ENCODE assay signal across 1 cellular context in genomic region chr9:69121155-69122085, GRCh38.
TF ChIP-seq lines count a peak whose summit lies in the region.

No MANE protein-coding gene starts in this region.

TF ChIP-seq in HepG2, 621 proteins besides CTCF, POLR2A, EP300 and RAD21 (continued from another document and continues in another):
- TF ChIP-seq, protein P1, sequence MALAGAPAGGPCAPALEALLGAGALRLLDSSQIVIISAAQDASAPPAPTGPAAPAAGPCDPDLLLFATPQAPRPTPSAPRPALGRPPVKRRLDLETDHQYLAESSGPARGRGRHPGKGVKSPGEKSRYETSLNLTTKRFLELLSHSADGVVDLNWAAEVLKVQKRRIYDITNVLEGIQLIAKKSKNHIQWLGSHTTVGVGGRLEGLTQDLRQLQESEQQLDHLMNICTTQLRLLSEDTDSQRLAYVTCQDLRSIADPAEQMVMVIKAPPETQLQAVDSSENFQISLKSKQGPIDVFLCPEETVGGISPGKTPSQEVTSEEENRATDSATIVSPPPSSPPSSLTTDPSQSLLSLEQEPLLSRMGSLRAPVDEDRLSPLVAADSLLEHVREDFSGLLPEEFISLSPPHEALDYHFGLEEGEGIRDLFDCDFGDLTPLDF (CRISPR knock-in tag; IDR thresholded peaks at IDR 0.05) = 0 out of 2 replicates have a peak, but pooled peaks have one; percentile 26
- TF ChIP-seq ZMYM4 (CRISPR knock-in tag; IDR thresholded peaks at IDR 0.05) (no peak), E2F2 (CRISPR knock-in tag; IDR thresholded peaks at IDR 0.05; ENCODE audit: borderline replicate concordance) (no peak), ZFX (CRISPR knock-in tag; IDR thresholded peaks at IDR 0.05; ENCODE audit: low read depth) (peak; percentile 58), POLR2AphosphoS2 (IDR thresholded peaks at IDR 0.05; ENCODE audit: low read depth, low read length) (no peak), MAZ (IDR thresholded peaks at IDR 0.05; ENCODE audit: borderline replicate concordance, low read depth, low read length) (no peak), MAZ (CRISPR knock-in tag; IDR thresholded peaks at IDR 0.05; ENCODE audit: low read depth) (peak; percentile 4; the same call in 1 of the 2 replicates), TERF1 (CRISPR knock-in tag; IDR thresholded peaks at IDR 0.05) (no peak), RBFOX2 (IDR thresholded peaks at IDR 0.05; ENCODE audit: low read depth, low read length) (peak; percentile 84), KMT2B (CRISPR knock-in tag; IDR thresholded peaks at IDR 0.05) (no peak; the same call in 1 of the 2 replicates), MATR3 (CRISPR knock-in tag; IDR thresholded peaks at IDR 0.05) (no peak), MAFF (IDR thresholded peaks at IDR 0.05; ENCODE audit: low read depth, low read length) (no peak), POGZ (CRISPR knock-in tag; IDR thresholded peaks at IDR 0.05) (no peak), SATB2 (CRISPR knock-in tag; IDR thresholded peaks at IDR 0.05) (no peak), KDM5B (CRISPR knock-in tag; IDR thresholded peaks at IDR 0.05; ENCODE audit: borderline replicate concordance) (0 out of 2 replicates have a peak, but pooled peaks have one; percentile 7), ATM (IDR thresholded peaks at IDR 0.05; ENCODE audit: borderline replicate concordance) (no peak), AFF4 (CRISPR knock-in tag; IDR thresholded peaks at IDR 0.05) (peak; percentile 65; the same call in 1 of the 2 replicates), JDP2 (CRISPR knock-in tag; IDR thresholded peaks at IDR 0.05; ENCODE audit: borderline replicate concordance) (no peak; the same call in 1 of the 2 replicates), CERS6 (CRISPR knock-in tag; IDR thresholded peaks at IDR 0.05) (no peak), ZNF674 (CRISPR knock-in tag; IDR thresholded peaks at IDR 0.05; ENCODE audit: low read depth) (no peak), SNAPC2 (CRISPR knock-in tag; IDR thresholded peaks at IDR 0.05) (no peak), ZNF609 (CRISPR knock-in tag; IDR thresholded peaks at IDR 0.05; ENCODE audit: borderline replicate concordance) (no peak), SP1 (IDR thresholded peaks at IDR 0.05) (no peak), SP1 (CRISPR knock-in tag; IDR thresholded peaks at IDR 0.05) (no peak), ARNTL (CRISPR knock-in tag; IDR thresholded peaks at IDR 0.05) (no peak), ETV6 (CRISPR knock-in tag; conservative IDR thresholded peaks at IDR 0.05) (no peak), ZNF619 (CRISPR knock-in tag; IDR thresholded peaks at IDR 0.05) (no peak; the same call in 1 of the 2 replicates), ATF7-NPFF (CRISPR knock-in tag; IDR thresholded peaks at IDR 0.05; ENCODE audit: low read depth) (peak; percentile 48; the same call in 1 of the 2 replicates), ESRRA (CRISPR knock-in tag; IDR thresholded peaks at IDR 0.05; ENCODE audit: low read depth) (no peak), ZSCAN25 (CRISPR knock-in tag; IDR thresholded peaks at IDR 0.05) (no peak), ZNF383 (CRISPR knock-in tag; IDR thresholded peaks at IDR 0.05; ENCODE audit: borderline replicate concordance) (no peak), DR1 (CRISPR knock-in tag; IDR thresholded peaks at IDR 0.05) (0 out of 2 replicates have a peak, but pooled peaks have one; percentile 30)
- TF ChIP-seq, protein P2, sequence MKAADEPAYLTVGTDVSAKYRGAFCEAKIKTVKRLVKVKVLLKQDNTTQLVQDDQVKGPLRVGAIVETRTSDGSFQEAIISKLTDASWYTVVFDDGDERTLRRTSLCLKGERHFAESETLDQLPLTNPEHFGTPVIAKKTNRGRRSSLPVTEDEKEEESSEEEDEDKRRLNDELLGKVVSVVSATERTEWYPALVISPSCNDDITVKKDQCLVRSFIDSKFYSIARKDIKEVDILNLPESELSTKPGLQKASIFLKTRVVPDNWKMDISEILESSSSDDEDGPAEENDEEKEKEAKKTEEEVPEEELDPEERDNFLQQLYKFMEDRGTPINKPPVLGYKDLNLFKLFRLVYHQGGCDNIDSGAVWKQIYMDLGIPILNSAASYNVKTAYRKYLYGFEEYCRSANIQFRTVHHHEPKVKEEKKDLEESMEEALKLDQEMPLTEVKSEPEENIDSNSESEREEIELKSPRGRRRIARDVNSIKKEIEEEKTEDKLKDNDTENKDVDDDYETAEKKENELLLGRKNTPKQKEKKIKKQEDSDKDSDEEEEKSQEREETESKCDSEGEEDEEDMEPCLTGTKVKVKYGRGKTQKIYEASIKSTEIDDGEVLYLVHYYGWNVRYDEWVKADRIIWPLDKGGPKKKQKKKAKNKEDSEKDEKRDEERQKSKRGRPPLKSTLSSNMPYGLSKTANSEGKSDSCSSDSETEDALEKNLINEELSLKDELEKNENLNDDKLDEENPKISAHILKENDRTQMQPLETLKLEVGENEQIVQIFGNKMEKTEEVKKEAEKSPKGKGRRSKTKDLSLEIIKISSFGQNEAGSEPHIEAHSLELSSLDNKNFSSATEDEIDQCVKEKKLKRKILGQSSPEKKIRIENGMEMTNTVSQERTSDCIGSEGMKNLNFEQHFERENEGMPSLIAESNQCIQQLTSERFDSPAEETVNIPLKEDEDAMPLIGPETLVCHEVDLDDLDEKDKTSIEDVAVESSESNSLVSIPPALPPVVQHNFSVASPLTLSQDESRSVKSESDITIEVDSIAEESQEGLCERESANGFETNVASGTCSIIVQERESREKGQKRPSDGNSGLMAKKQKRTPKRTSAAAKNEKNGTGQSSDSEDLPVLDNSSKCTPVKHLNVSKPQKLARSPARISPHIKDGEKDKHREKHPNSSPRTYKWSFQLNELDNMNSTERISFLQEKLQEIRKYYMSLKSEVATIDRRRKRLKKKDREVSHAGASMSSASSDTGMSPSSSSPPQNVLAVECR (CRISPR knock-in tag; IDR thresholded peaks at IDR 0.05; ENCODE audit: borderline replicate concordance) = no peak; the same call in 1 of the 2 replicates
- TF ChIP-seq, protein P3, sequence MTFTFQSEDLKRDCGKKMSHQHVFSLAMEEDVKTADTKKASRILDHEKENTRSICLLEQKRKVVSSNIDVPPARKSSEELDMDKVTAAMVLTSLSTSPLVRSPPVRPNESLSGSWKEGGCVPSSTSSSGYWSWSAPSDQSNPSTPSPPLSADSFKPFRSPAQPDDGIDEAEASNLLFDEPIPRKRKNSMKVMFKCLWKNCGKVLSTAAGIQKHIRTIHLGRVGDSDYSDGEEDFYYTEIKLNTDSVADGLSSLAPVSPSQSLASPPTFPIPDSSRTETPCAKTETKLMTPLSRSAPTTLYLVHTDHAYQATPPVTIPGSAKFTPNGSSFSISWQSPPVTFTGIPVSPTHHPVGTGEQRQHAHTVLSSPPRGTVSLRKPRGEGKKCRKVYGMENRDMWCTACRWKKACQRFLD (CRISPR knock-in tag; IDR thresholded peaks at IDR 0.05; ENCODE audit: borderline replicate concordance) = no peak
- TF ChIP-seq, protein P4, sequence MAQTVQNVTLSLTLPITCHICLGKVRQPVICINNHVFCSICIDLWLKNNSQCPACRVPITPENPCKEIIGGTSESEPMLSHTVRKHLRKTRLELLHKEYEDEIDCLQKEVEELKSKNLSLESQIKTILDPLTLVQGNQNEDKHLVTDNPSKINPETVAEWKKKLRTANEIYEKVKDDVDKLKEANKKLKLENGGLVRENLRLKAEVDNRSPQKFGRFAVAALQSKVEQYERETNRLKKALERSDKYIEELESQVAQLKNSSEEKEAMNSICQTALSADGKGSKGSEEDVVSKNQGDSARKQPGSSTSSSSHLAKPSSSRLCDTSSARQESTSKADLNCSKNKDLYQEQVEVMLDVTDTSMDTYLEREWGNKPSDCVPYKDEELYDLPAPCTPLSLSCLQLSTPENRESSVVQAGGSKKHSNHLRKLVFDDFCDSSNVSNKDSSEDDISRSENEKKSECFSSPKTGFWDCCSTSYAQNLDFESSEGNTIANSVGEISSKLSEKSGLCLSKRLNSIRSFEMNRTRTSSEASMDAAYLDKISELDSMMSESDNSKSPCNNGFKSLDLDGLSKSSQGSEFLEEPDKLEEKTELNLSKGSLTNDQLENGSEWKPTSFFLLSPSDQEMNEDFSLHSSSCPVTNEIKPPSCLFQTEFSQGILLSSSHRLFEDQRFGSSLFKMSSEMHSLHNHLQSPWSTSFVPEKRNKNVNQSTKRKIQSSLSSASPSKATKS (CRISPR knock-in tag; IDR thresholded peaks at IDR 0.05) = no peak
- TF ChIP-seq, protein P5, sequence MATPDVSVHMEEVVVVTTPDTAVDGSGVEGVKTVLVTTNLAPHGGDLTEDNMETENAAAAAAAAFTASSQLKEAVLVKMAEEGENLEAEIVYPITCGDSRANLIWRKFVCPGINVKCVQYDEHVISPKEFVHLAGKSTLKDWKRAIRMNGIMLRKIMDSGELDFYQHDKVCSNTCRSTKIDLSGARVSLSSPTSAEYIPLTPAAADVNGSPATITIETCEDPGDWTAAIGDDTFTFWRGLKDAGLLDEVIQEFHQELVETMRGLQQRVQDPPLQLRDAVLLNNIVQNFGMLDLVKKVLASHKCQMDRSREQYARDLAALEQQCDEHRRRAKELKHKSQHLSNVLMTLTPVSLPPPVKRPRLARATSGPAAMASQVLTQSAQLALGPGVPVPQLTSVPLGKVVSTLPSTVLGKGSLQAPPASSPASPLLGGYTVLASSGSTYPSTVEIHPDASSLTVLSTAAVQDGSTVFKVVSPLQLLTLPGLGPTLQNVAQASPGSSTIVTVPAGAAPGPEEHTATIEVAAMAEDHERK (CRISPR knock-in tag; IDR thresholded peaks at IDR 0.05; ENCODE audit: low read depth) = no peak
